In genomic region chr12:72278894-72279293, GRCh38 we compare ENCODE assay signal across 20 cellular contexts. TPM values are rescaled to one million over a fixed set of nuclear protein-coding genes. Genes with fewer than 3 reads are reported as not detected.
DNase-seq lines count a peak whose midpoint lies in the region; ATAC-seq, FAIRE-seq and TF ChIP-seq lines count a peak whose summit lies in the region.
"Had no signal": no experiment of that assay in that cellular context is flagged by ENCODE, and none has a peak within 500 bp of the region (broad histone marks: within the 10 kb centered on the region; RNA-seq: fewer than 3 reads in every experiment).

No MANE protein-coding gene starts in this region.

- peak overlapping the region; percentile 63 for H3K23ac ChIP-seq in IMR-90 (ENCODE audit: low read depth, low read length)

- peaks cover 10% of the 10 kb centered on the region; the same call in 1 of the 2 replicates for H3K9me1 ChIP-seq in IMR-90 (ENCODE audit: insufficient read depth, low read length)

- no peak overlapping the region; a peak in 2 of 4 replicates for H4K8ac ChIP-seq in IMR-90 (ENCODE audit: low read depth in 2 of 2, low read length in 2 of 2)

- dilution Hi-C loops in IMR-90 (cut with HindIII; ENCODE audit: low sequenced_read_pairs, unreplicated experiment), result no loop called here

- no peak overlapping the region for H3K9ac ChIP-seq in liver (ENCODE audit: low read depth in 1 of 2, low read length in 2 of 2)
- no peak overlapping the region for H3K9ac ChIP-seq in HepG2 (ENCODE audit: insufficient read depth, low read depth, low read length)
- H3K9ac ChIP-seq in IMR-90 (ENCODE audit: low read depth, low read length), result no peak overlapping the region
- H3K9ac ChIP-seq: BLaER1 had no signal

- H3K4me3 ChIP-seq in liver (ENCODE audit: low read depth in 1 of 3, low read length in 3 of 3), result no peak overlapping the region
- H3K4me3 ChIP-seq in HepG2 (replicated peaks in 1 of 3; ENCODE audit: insufficient read depth in 1 of 3, low read depth in 2 of 3, low read length in 3 of 3), result no peak overlapping the region
- no peak overlapping the region for H3K4me3 ChIP-seq in IMR-90 (ENCODE audit: insufficient read depth, low read depth, low read length)
- H3K4me3 ChIP-seq in lower leg skin (ENCODE audit: low read depth, poor library complexity, severe bottlenecking), result no peak overlapping the region
- H3K4me3 ChIP-seq: BLaER1, GM12878, K562 had no signal

- TF ChIP-seq EP300 in HepG2 (IDR thresholded peaks at IDR 0.05; ENCODE audit: low read depth in 2 of 2, low read length in 2 of 2) (no peak), HepG2 (CRISPR knock-in tag; IDR thresholded peaks at IDR 0.05; ENCODE audit: borderline replicate concordance) (no peak)

- no peaks in the 10 kb centered on the region for H3K79me2 ChIP-seq in HepG2 (ENCODE audit: insufficient read depth, low read length)

- no TSS peak for BruUV-seq in HepG2 (replicated peaks; lab: Mats Ljungman, UMichigan)
- no TSS peak for BruUV-seq in IMR-90 (replicated peaks; lab: Mats Ljungman, UMichigan)

- DNase-seq in HepG2 (ENCODE audit: low spot score) (no peak), IMR-90 (no peak), left lobe of liver (ENCODE audit: low spot score) (no peak), lower leg skin (ENCODE audit: low spot score in 2 of 2) (no peak)
- DNase-seq: 8988T; CD8-positive, alpha-beta T cell; DND-41; EL; H9 had no signal

- intact Hi-C loops in HepG2 (cut with micrococcal nuclease; ENCODE audit: unreplicated experiment) (no loop called here), IMR-90 (cut with micrococcal nuclease) (loop anchor here (10.0 kb wide), 2 partner anchors 46 to 324 kb away; no protein-coding TSS in a partner anchor), lower leg skin (cut with DNase I; ENCODE audit: low total_unique reads) (no loop called here)

- H3K36me3 ChIP-seq in liver (ENCODE audit: control insufficient read depth in 4 of 4, insufficient read depth in 3 of 4, low read depth in 1 of 4, low read length in 3 of 4) (no peaks in the 10 kb centered on the region), HepG2 (replicated peaks in 1 of 2; ENCODE audit: control insufficient read depth in 1 of 2, insufficient read depth in 2 of 2, low read length in 2 of 2) (no peaks in the 10 kb centered on the region), IMR-90 (ENCODE audit: control insufficient read depth, insufficient read depth, low read length) (no peaks in the 10 kb centered on the region)
- H3K36me3 ChIP-seq: BLaER1 had no signal

- H2BK120ac ChIP-seq in IMR-90 (ENCODE audit: low read depth, low read length), result peak overlapping the region; percentile 47; the same call in 1 of the 2 replicates

- H2AFZ ChIP-seq in HepG2 (ENCODE audit: low read length) (no peak overlapping the region), IMR-90 (replicated peaks; ENCODE audit: low read length, poor library complexity) (no peak overlapping the region)

- H3K14ac ChIP-seq in IMR-90 (replicated peaks; ENCODE audit: low read depth, low read length), result peak overlapping the region; percentile 55

- peaks cover 0 to under 1% (median 0%) of the 10 kb centered on the region in 4 donors for H3K27me3 ChIP-seq in liver (ENCODE audit: control insufficient read depth in 4 of 4, insufficient read depth in 4 of 4, low read length in 3 of 4)
- H3K27me3 ChIP-seq in HepG2 (ENCODE audit: control insufficient read depth in 1 of 2, insufficient read depth in 2 of 2, low read length in 2 of 2), result peaks cover 0 to 2% of the 10 kb centered on the region in 2 experiments; a peak in 2 of 5 replicates
- no peaks in the 10 kb centered on the region for H3K27me3 ChIP-seq in IMR-90 (ENCODE audit: control insufficient read depth, insufficient read depth, low read length)

- H3K27ac ChIP-seq in liver (ENCODE audit: low read depth in 1 of 2, low read length in 2 of 2) (no peak overlapping the region), HepG2 (ENCODE audit: extremely low read length, insufficient read depth, low read length) (no peak overlapping the region), IMR-90 (ENCODE audit: insufficient read depth, low read length) (no peak overlapping the region)
- H3K27ac ChIP-seq: BLaER1 had no signal

- H2AK5ac ChIP-seq in IMR-90 (ENCODE audit: low read depth, low read length), result peak overlapping the region; percentile 73; the same call in 1 of the 2 replicates

- H3K4ac ChIP-seq in IMR-90 (ENCODE audit: low read depth, low read length), result peak overlapping the region; percentile 78; the same call in 1 of the 2 replicates

- H4K91ac ChIP-seq in IMR-90 (ENCODE audit: insufficient read depth, low read depth, low read length), result 0 out of 2 replicates have a peak overlapping the region, but pooled peaks have one; percentile 61

- TF ChIP-seq CTCF in liver (IDR thresholded peaks at IDR 0.05; ENCODE audit: low read depth, low read length, missing input control) (no peak), HepG2 (CRISPR knock-in tag; IDR thresholded peaks at IDR 0.05) (no peak), IMR-90 (conservative IDR thresholded peaks at IDR 0.05; ENCODE audit: low read depth, low read length) (no peak), lower leg skin (IDR thresholded peaks at IDR 0.05) (no peak)

- no peak for ATAC-seq in HepG2
- ATAC-seq in IMR-90 (ENCODE audit: low read depth), result no peak
- ATAC-seq in left lobe of liver, result peak; percentile 28
- ATAC-seq in GM21737 (IDR thresholded peaks at IDR 0.05; ENCODE audit: unreplicated experiment), result no peak
- no peak for ATAC-seq in HG03354 (IDR thresholded peaks at IDR 0.05; ENCODE audit: poor library complexity, severe bottlenecking, unreplicated experiment)
- ATAC-seq: CD8-positive, alpha-beta T cell; GM12878; K562 had no signal

- H2BK5ac ChIP-seq in IMR-90 (ENCODE audit: low read depth, low read length, poor library complexity, severe bottlenecking), result peak overlapping the region; percentile 80

- TF ChIP-seq RAD21 in liver (IDR thresholded peaks at IDR 0.05) (no peak), HepG2 (CRISPR knock-in tag; IDR thresholded peaks at IDR 0.05) (no peak), IMR-90 (IDR thresholded peaks at IDR 0.05; ENCODE audit: low read length) (no peak)

- peak overlapping the region; percentile 39; the same call in 1 of the 2 replicates for H4K5ac ChIP-seq in IMR-90 (ENCODE audit: low read depth, low read length)

- H3K4me2 ChIP-seq in HepG2 (ENCODE audit: low read depth, low read length) (no peak overlapping the region), IMR-90 (ENCODE audit: low read depth, low read length) (peak overlapping the region; percentile 22; the same call in 1 of the 2 replicates)
- H3K4me2 ChIP-seq: BLaER1 had no signal

- TF ChIP-seq POLR2A in HepG2 (IDR thresholded peaks at IDR 0.05; ENCODE audit: insufficient read depth in 1 of 2, low read depth in 2 of 2, low read length in 2 of 2) (no peak), IMR-90 (IDR thresholded peaks at IDR 0.05; ENCODE audit: low read depth, low read length) (no peak), lower leg skin (IDR thresholded peaks at IDR 0.05) (no peak)

- H4K20me1 ChIP-seq in HepG2 (ENCODE audit: insufficient read depth, low read length) (no peaks in the 10 kb centered on the region), IMR-90 (ENCODE audit: insufficient read depth, low read length) (no peaks in the 10 kb centered on the region)
- H4K20me1 ChIP-seq: BLaER1 had no signal

- POLR2A ChIA-PET in HepG2 (lab: Yijun Ruan, JAX) (no interaction called here), IMR-90 (lab: Charles Lee; ENCODE audit: unreplicated experiment) (no interaction called here)

- in situ Hi-C loops in HepG2 (cut with HindIII; ENCODE audit: extremely low pct_ligation_motif_present, low pct_unique_long_range_greater_than_20kb) (no loop called here), IMR-90 (cut with MboI; ENCODE audit: low sequenced_read_pairs) (no loop called here)

- no peak for FAIRE-seq in HepG2 (lab: Jason Lieb, UNC)
- FAIRE-seq: D721Med, GM12878, H1, K562 had no signal

- CTCF ChIA-PET in HepG2 (lab: Yijun Ruan, JAX; ENCODE audit: low intra/inter-chr PET ratio, low total read pairs) (no interaction called here), IMR-90 (lab: Yijun Ruan, JAX) (interaction anchor here (1.0 kb wide), 1 partner anchor 35 kb away, joined by 3 read pairs; no protein-coding TSS in a partner anchor)

- no peak overlapping the region for H3K18ac ChIP-seq in IMR-90 (ENCODE audit: low read depth, low read length)

- no peak overlapping the region for H3K56ac ChIP-seq in IMR-90 (ENCODE audit: extremely low read depth, insufficient read depth, low read length)

- peaks cover 0 to 15% (median 2%) of the 10 kb centered on the region in 4 donors for H3K4me1 ChIP-seq in liver (ENCODE audit: control insufficient read depth in 4 of 4, insufficient read depth in 4 of 4, low read length in 3 of 4)
- H3K4me1 ChIP-seq in HepG2 (ENCODE audit: insufficient read depth, low read length), result no peaks in the 10 kb centered on the region
- peaks cover 13% of the 10 kb centered on the region for H3K4me1 ChIP-seq in IMR-90 (ENCODE audit: control insufficient read depth, insufficient read depth, low read length)
- H3K4me1 ChIP-seq: BLaER1 had no signal

- peak overlapping the region; percentile 45; the same call in 1 of the 3 replicates for H2BK15ac ChIP-seq in IMR-90 (ENCODE audit: low read depth, low read length)

- H3K9me3 ChIP-seq in liver (ENCODE audit: control insufficient read depth in 4 of 4, low read length in 3 of 4), result no peaks in the 10 kb centered on the region
- no peaks in the 10 kb centered on the region for H3K9me3 ChIP-seq in HepG2 (ENCODE audit: low read length)
- no peaks in the 10 kb centered on the region for H3K9me3 ChIP-seq in IMR-90 (ENCODE audit: control insufficient read depth, insufficient read depth, low read length)

- peak overlapping the region; percentile 69; the same call in 1 of the 2 replicates for H2BK20ac ChIP-seq in IMR-90 (ENCODE audit: low read depth, low read length)

- no peak overlapping the region for H2AK9ac ChIP-seq in IMR-90 (replicated peaks; ENCODE audit: low read depth, low read length, poor library complexity)

- 17% methylated on average over 2 of the region's 2 CpGs for WGBS in liver
- 0% methylated on average over 2 of the region's 2 CpGs for WGBS in HepG2 (ENCODE audit: low lambda C conversion rate)
- WGBS in IMR-90 (ENCODE audit: extremely low coverage in 2 of 2, insufficient read length in 1 of 2), 2 experiments, result no CpG with 5 or more reads among the region's 2 CpGs
- WGBS in lower leg skin, 2 donors, result 61 to 68% methylated on average over 2 of the region's 2 CpGs

- H3K79me1 ChIP-seq in IMR-90 (ENCODE audit: low read depth in 1 of 2, low read length in 2 of 2), result peaks cover 0 to 26% of the 10 kb centered on the region in 2 experiments; a peak in 2 of 4 replicates

RNA-seq across cellular contexts. Expression of gene TRHDE, which starts 6.7 kb away (rescaled TPM):
- total RNA-seq in liver, result under 1 TPM; 0.14 to 0.17 TPM
- under 1 TPM in 1 of 2 donors, not detected in 1; 0.05 TPM for polyA plus RNA-seq in liver
- total RNA-seq in HepG2 (2016; rRNA removed; fragmentation: Illumina TruSeq; extraction: Trizol), result not detected in 2 replicates
- total RNA-seq in HepG2 (2016; cell fraction: cytosol; rRNA removed; fragmentation: Illumina TruSeq; extraction: Trizol; ENCODE audit: low read depth), result not detected in 2 replicates
- 0.01 TPM in 1 of 2 replicates, not detected in the other for total RNA-seq in HepG2 (2016; cell fraction: insoluble cytoplasmic fraction; rRNA removed; fragmentation: Illumina TruSeq; extraction: Trizol)
- not detected in 2 replicates for total RNA-seq in HepG2 (2016; cell fraction: membrane; rRNA removed; fragmentation: Illumina TruSeq; extraction: Trizol)
- total RNA-seq in HepG2 (2016; cell fraction: nucleus; rRNA removed; fragmentation: Illumina TruSeq; extraction: Trizol), result not detected in 2 replicates
- not detected in 2 replicates for polyA plus RNA-seq in HepG2 (2011; rRNA removed)
- polyA plus RNA-seq in HepG2 (2011; cell fraction: cytosol; rRNA removed), result not detected in 2 replicates
- polyA plus RNA-seq in HepG2 (2011; cell fraction: nucleus; rRNA removed), result not detected in 2 replicates
- not detected in 2 replicates for polyA plus RNA-seq in HepG2 (2012)
- not detected in 2 replicates for polyA plus RNA-seq in HepG2 (2016; cell fraction: cytosol; fragmentation: Illumina TruSeq; extraction: Trizol; ENCODE audit: low read depth)
- not detected in 2 replicates for polyA plus RNA-seq in HepG2 (2016; cell fraction: insoluble cytoplasmic fraction; fragmentation: Illumina TruSeq; extraction: Trizol; ENCODE audit: low read depth)
- polyA plus RNA-seq in HepG2 (2016; cell fraction: membrane; fragmentation: Illumina TruSeq; extraction: Trizol; ENCODE audit: low read depth), result not detected in 2 replicates
- polyA plus RNA-seq in HepG2 (2016; cell fraction: nucleus; fragmentation: Illumina TruSeq; extraction: Trizol; ENCODE audit: insufficient read depth, low read depth), result not detected in 2 replicates
- 0.02 TPM in 1 of 2 replicates, not detected in the other for polyA minus RNA-seq in HepG2 (2011; rRNA and poly(A)+ RNA removed; ENCODE audit: low replicate concordance)
- polyA minus RNA-seq in HepG2 (2011; cell fraction: cytosol; rRNA and poly(A)+ RNA removed), result not detected in 2 replicates
- polyA minus RNA-seq in HepG2 (2011; cell fraction: nucleus; rRNA and poly(A)+ RNA removed), result not detected in 2 replicates
- total RNA-seq in IMR-90 (2012; rRNA removed), result 65.1 and 97.8 TPM in 2 replicates
- polyA plus RNA-seq in IMR-90 (2012; rRNA removed), result 25.4 and 33.7 TPM in 2 replicates
- polyA plus RNA-seq in IMR-90 (2012; cell fraction: cytosol; rRNA removed), result 5.9 and 21.2 TPM in 2 replicates
- 2.9 and 21.1 TPM in 2 replicates for polyA plus RNA-seq in IMR-90 (2012; cell fraction: nucleus; rRNA removed; ENCODE audit: low replicate concordance)
- total RNA-seq in left lobe of liver, result 1.2 TPM
- 1 to 10 TPM in 2 of 4 donors, under 1 TPM in 2; 0.49 to 5.8 (median 1.1) TPM for total RNA-seq in lower leg skin
- total RNA-seq: CD8-positive, alpha-beta T cell; G401; GM12878; HT-29 had no signal
- polyA plus RNA-seq: CD14-positive monocyte, GM12878 had no signal
